In genomic region chr18:37244618-37245017, GRCh38 we compare ENCODE assay signal across 23 cellular contexts.
"Had no signal": no experiment of that assay in that cellular context is flagged by ENCODE, and none has a peak within 500 bp of the region (broad histone marks: within the 10 kb centered on the region; RNA-seq: fewer than 3 reads in every experiment).

No MANE protein-coding gene starts in this region.

- H3K4me3 Mint-ChIP-seq: immature natural killer cell, memory B cell, mesothelial cell of epicardium, naive B cell had no signal

- H3K79me2 ChIP-seq: hepatocyte had no signal

- H3K9me3 ChIP-seq: left lung, left ventricle myocardium inferior, lower lobe of right lung, mucosa of descending colon had no signal

- H3K27ac Mint-ChIP-seq: immature natural killer cell, memory B cell, mesothelial cell of epicardium, naive B cell had no signal

- H3K4me1 ChIP-seq: left lung, lower lobe of right lung had no signal

- H2AFZ ChIP-seq: hepatocyte had no signal

- H3K36me3 ChIP-seq: left lung, left ventricle myocardium inferior, lower lobe of right lung had no signal

- DNase-seq: hippocampal formation, hypothalamus, immature natural killer cell, islet precursor cell, kidney, kidney glomerular epithelial cell, left cardiac atrium, left colon, left lung, left ventricle myocardium inferior, left ventricle myocardium superior, lower lobe of right lung, mammary epithelial cell, mesenchymal stem cell, mesendoderm, midbrain, mucosa of descending colon, naive B cell had no signal

- H3K4me3 ChIP-seq: hepatocyte, left lung, lower lobe of right lung, lung, mucosa of descending colon had no signal

- ATAC-seq: left cardiac atrium, left colon, left lobe of liver, left lung, left ventricle myocardium superior, lower lobe of right lung, mucosa of descending colon had no signal

- H3K9me3 Mint-ChIP-seq: mesothelial cell of epicardium had no signal

- H3K27ac ChIP-seq: hepatocyte, left lung, left ventricle myocardium inferior, lower lobe of right lung had no signal
